14 cellular contexts compared by ENCODE assay signal in the genomic region with DNA sequence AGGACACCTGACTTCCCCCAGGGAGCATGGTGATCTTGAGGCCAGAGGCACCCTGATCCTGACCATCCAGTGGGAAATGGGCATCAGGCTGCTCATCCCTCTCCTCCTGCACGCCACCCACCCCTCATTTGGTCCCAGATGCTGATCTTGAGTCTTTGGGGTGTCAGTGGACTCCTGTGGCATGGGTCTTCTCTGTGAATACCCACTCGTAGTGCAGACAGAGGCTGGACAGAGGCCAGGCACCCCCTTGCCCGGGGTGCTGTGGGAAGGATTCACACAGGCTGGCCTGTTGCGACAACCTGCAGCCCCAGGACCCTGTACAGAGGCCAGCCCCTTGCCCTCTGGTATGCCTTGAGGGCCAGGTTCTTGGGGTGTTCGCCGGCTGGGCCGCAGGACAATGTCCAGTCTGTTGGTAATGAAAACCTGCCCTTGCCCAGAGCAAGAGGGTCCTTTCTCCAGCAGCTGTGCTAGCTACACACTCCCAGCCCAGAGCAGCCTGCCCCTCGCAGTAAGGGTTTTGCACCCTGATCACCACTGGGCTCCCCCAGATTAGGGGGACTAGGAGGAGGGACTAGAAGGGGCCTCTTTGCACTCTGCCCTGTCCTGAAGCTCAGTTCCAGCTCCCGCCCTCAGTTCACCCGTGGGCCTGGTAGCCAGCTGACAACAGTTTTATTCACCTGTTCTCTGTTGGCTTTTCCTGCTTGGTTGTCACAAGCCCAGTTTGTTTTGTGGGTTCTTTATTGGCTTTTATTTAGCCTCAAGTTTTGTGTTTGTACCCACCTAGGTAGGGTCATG.
DNase-seq lines count a peak whose midpoint lies in the region; ATAC-seq and TF ChIP-seq lines count a peak whose summit lies in the region.
"Had no signal": no experiment of that assay in that cellular context is flagged by ENCODE, and none has a peak within 500 bp of the region (broad histone marks: within the 10 kb centered on the region; RNA-seq: fewer than 3 reads in every experiment).

No MANE protein-coding gene starts in this region.

- H4K91ac ChIP-seq in H9 (ENCODE audit: insufficient read length, low read depth, low read length) = no peak overlapping the region

- H3K9ac ChIP-seq in H9 (ENCODE audit: extremely low read depth, insufficient read length, low read length) = no peak overlapping the region
- H3K9ac ChIP-seq: BLaER1 had no signal

- H3K4me2 ChIP-seq in H9 (ENCODE audit: insufficient read depth, insufficient read length, low read length) = no peak overlapping the region
- H3K4me2 ChIP-seq: BLaER1, PC-9, smooth muscle cell had no signal

- peaks cover 6% of the 10 kb centered on the region; the same call in 1 of the 2 replicates for H3K4me1 ChIP-seq in H9 (ENCODE audit: insufficient read depth, low read length)
- peaks cover 5 to 18% of the 10 kb centered on the region in 2 donors for H3K4me1 ChIP-seq in left lung
- H3K4me1 ChIP-seq in stomach = peaks cover 24 to 40% (median 34%) of the 10 kb centered on the region in 4 donors

- no peak overlapping the region for H4K5ac ChIP-seq in H9 (ENCODE audit: insufficient read length, low read depth, low read length)

- CTCF ChIA-PET in activated CD8-positive, alpha-beta T cell treated with anti-CD3 and anti-CD28 coated beads, Interleukin-2, amount 10 ng/mL, durations not matched to agents 7 days and 5 days (lab: Charles Lee) = interaction anchor here (1.3 kb wide), 1 partner anchor 33 kb away, joined by 3 read pairs; no protein-coding TSS in a partner anchor

- intact Hi-C loops in left lung (cut with DNase I) = no loop called here
- intact Hi-C loops in stomach (cut with DNase I; ENCODE audit: low total_unique reads) = no loop called here

- H3K27me3 Mint-ChIP-seq in H9 (ENCODE audit: low read depth) = no peaks in the 10 kb centered on the region; the same call in 1 of the 2 replicates
- H3K27me3 Mint-ChIP-seq in activated CD8-positive, alpha-beta T cell treated with anti-CD3 and anti-CD28 coated beads, Interleukin-2, amount 10 ng/mL, durations not matched to agents 7 days and 5 days (ENCODE audit: low read depth) = no peaks in the 10 kb centered on the region
- H3K27me3 Mint-ChIP-seq: activated CD8-positive, alpha-beta memory T cell treated with anti-CD3 and anti-CD28 coated beads, Interleukin-2, amount 10 ng/mL, durations not matched to agents 7 days and 5 days; activated naive CD8-positive, alpha-beta T cell treated with anti-CD3 and anti-CD28 coated beads, Interleukin-2, amount 10 ng/mL, durations not matched to agents 7 days and 5 days had no signal

- peaks cover 1% of the 10 kb centered on the region for H3K79me1 ChIP-seq in H9 (ENCODE audit: insufficient read depth, low read depth, low read length, poor library complexity, severe bottlenecking)

- no peak for TF ChIP-seq POLR2A in stomach (IDR thresholded peaks at IDR 0.05)

- H4K20me1 ChIP-seq in H9 (ENCODE audit: control insufficient read depth, insufficient read depth, insufficient read length) = no peaks in the 10 kb centered on the region

- H4K8ac ChIP-seq in H9 (replicated peaks; ENCODE audit: insufficient read length, low read depth, low read length) = no peak overlapping the region

- H2BK20ac ChIP-seq in H9 (ENCODE audit: low read depth, low read length, poor library complexity, severe bottlenecking) = no peak overlapping the region

- POLR2A ChIA-PET in activated CD8-positive, alpha-beta T cell treated with anti-CD3 and anti-CD28 coated beads, Interleukin-2, amount 10 ng/mL, durations not matched to agents 7 days and 5 days (lab: Charles Lee) = no interaction called here

- no peaks in the 10 kb centered on the region; the same call in 1 of the 2 replicates for H3K79me2 ChIP-seq in H9 (ENCODE audit: insufficient read depth, low read length)

- peaks cover 22 to 54% (median 50%) of the 10 kb centered on the region in 3 experiments for H3K36me3 Mint-ChIP-seq in H9 (ENCODE audit: insufficient read depth in 1 of 3, low read depth in 3 of 3)
- H3K36me3 Mint-ChIP-seq in activated CD8-positive, alpha-beta T cell treated with anti-CD3 and anti-CD28 coated beads, Interleukin-2, amount 10 ng/mL, durations not matched to agents 7 days and 5 days (ENCODE audit: low read depth) = no peaks in the 10 kb centered on the region
- H3K36me3 Mint-ChIP-seq: activated CD8-positive, alpha-beta memory T cell treated with anti-CD3 and anti-CD28 coated beads, Interleukin-2, amount 10 ng/mL, durations not matched to agents 7 days and 5 days had no signal

- no CpG with 5 or more reads among the region's 10 CpGs for WGBS in H9 (ENCODE audit: extremely low coverage, insufficient read length, low lambda C conversion rate)
- 79 to 90% (median 81%) methylated on average over 9 to 10 of the region's 10 CpGs for WGBS in stomach, 5 donors

- no peak overlapping the region for H2BK120ac ChIP-seq in H9 (ENCODE audit: low read depth, low read length, poor library complexity, severe bottlenecking)

- no peak overlapping the region for H3K14ac ChIP-seq in H9 (ENCODE audit: insufficient read depth, low read length)

- no peak overlapping the region for H3K4ac ChIP-seq in H9 (ENCODE audit: low read depth, low read length)

- H2AK5ac ChIP-seq in H9 (ENCODE audit: insufficient read length, low read length) = no peak overlapping the region

- no peak overlapping the region for H2BK12ac ChIP-seq in H9 (ENCODE audit: insufficient read length, low read depth, low read length)

- no peaks in the 10 kb centered on the region for H3K23me2 ChIP-seq in H9 (ENCODE audit: insufficient read length, low read depth, low read length, poor library complexity, severe bottlenecking)

- H3K56ac ChIP-seq in H9 (ENCODE audit: insufficient read length, low read depth, low read length) = no peak overlapping the region

- H3K27me3 ChIP-seq in H9 (ENCODE audit: insufficient read depth, low read length) (no peaks in the 10 kb centered on the region), left lung (no peaks in the 10 kb centered on the region), stomach (no peaks in the 10 kb centered on the region)
- H3K27me3 ChIP-seq: BLaER1 had no signal

- no peak overlapping the region for H3K4me3 Mint-ChIP-seq in H9
- no peak overlapping the region for H3K4me3 Mint-ChIP-seq in activated CD8-positive, alpha-beta T cell treated with anti-CD3 and anti-CD28 coated beads, Interleukin-2, amount 10 ng/mL, durations not matched to agents 7 days and 5 days
- H3K4me3 Mint-ChIP-seq: activated CD8-positive, alpha-beta memory T cell treated with anti-CD3 and anti-CD28 coated beads, Interleukin-2, amount 10 ng/mL, durations not matched to agents 7 days and 5 days; activated naive CD8-positive, alpha-beta T cell treated with anti-CD3 and anti-CD28 coated beads, Interleukin-2, amount 10 ng/mL, durations not matched to agents 7 days and 5 days had no signal

- DNase-seq in H9 (no peak), left lung (no peak), stomach (no peak), NCI-H526 treated with DMSO at 0.1 percent for 48 hours (lab: John Stamatoyannopoulos, UW) (no peak)
- no peak for DNase-seq in activated CD8-positive, alpha-beta T cell treated with anti-CD3 and anti-CD28 coated beads, Interleukin-2, amount 10 ng/mL, durations not matched to agents 7 days and 5 days
- DNase-seq: activated CD8-positive, alpha-beta memory T cell treated with anti-CD3 and anti-CD28 coated beads, Interleukin-2, amount 10 ng/mL, durations not matched to agents 7 days and 5 days; activated naive CD8-positive, alpha-beta T cell treated with anti-CD3 and anti-CD28 coated beads, Interleukin-2, amount 10 ng/mL, durations not matched to agents 7 days and 5 days; KBM-7; PC-9 had no signal

- H3K36me3 ChIP-seq in left lung (peaks cover 0 to 71% of the 10 kb centered on the region in 2 donors), stomach (peaks cover 16 to 64% (median 48%) of the 10 kb centered on the region in 4 donors)

- ATAC-seq in left lung (no peak), GM18517 (IDR thresholded peaks at IDR 0.05; ENCODE audit: unreplicated experiment) (no peak), GM21717 (IDR thresholded peaks at IDR 0.05; ENCODE audit: unreplicated experiment) (no peak)
- no peak for ATAC-seq in activated CD8-positive, alpha-beta T cell treated with anti-CD3 and anti-CD28 coated beads, Interleukin-2, amount 10 ng/mL, durations not matched to agents 7 days and 5 days
- ATAC-seq: activated CD8-positive, alpha-beta memory T cell treated with anti-CD3 and anti-CD28 coated beads, Interleukin-2, amount 10 ng/mL, durations not matched to agents 7 days and 5 days had no signal

- H3K18ac ChIP-seq in H9 (ENCODE audit: insufficient read length, low read depth, low read length) = no peak overlapping the region

- H3K4me1 Mint-ChIP-seq in H9 = peaks cover 36 to 43% of the 10 kb centered on the region in 2 experiments
- H3K4me1 Mint-ChIP-seq in activated CD8-positive, alpha-beta T cell treated with anti-CD3 and anti-CD28 coated beads, Interleukin-2, amount 10 ng/mL, durations not matched to agents 7 days and 5 days (ENCODE audit: low read depth) = peaks cover 1% of the 10 kb centered on the region
- H3K4me1 Mint-ChIP-seq: activated CD8-positive, alpha-beta memory T cell treated with anti-CD3 and anti-CD28 coated beads, Interleukin-2, amount 10 ng/mL, durations not matched to agents 7 days and 5 days had no signal

- peak overlapping the region in 2 of 3 experiments; percentile 14 to 50; a peak in 4 of 7 replicates for H3K27ac Mint-ChIP-seq in H9
- H3K27ac Mint-ChIP-seq in activated CD8-positive, alpha-beta T cell treated with anti-CD3 and anti-CD28 coated beads, Interleukin-2, amount 10 ng/mL, durations not matched to agents 7 days and 5 days = no peak overlapping the region

- H3K9me3 Mint-ChIP-seq in H9 = no peaks in the 10 kb centered on the region
- H3K9me3 Mint-ChIP-seq in activated CD8-positive, alpha-beta T cell treated with anti-CD3 and anti-CD28 coated beads, Interleukin-2, amount 10 ng/mL, durations not matched to agents 7 days and 5 days (ENCODE audit: insufficient read depth) = no peaks in the 10 kb centered on the region
- H3K9me3 Mint-ChIP-seq: activated naive CD8-positive, alpha-beta T cell treated with anti-CD3 and anti-CD28 coated beads, Interleukin-2, amount 10 ng/mL, durations not matched to agents 7 days and 5 days had no signal

- no peak overlapping the region for H3K27ac ChIP-seq in H9 (ENCODE audit: insufficient read length, low read depth, low read length)
- H3K27ac ChIP-seq in angular gyrus (ENCODE audit: low read depth, low read length) = peak overlapping the region; percentile 59
- peak overlapping the region; percentile 53 to 63 for H3K27ac ChIP-seq in left lung
- peak overlapping the region; percentile 20 to 84 (median 79) for H3K27ac ChIP-seq in stomach
- H3K27ac ChIP-seq: BLaER1, PC-9 had no signal

- no peaks in the 10 kb centered on the region for H3K9me3 ChIP-seq in H9 (ENCODE audit: control insufficient read depth, low read depth, low read length)
- H3K9me3 ChIP-seq in left lung = no peaks in the 10 kb centered on the region
- no peaks in the 10 kb centered on the region for H3K9me3 ChIP-seq in stomach
- H3K9me3 ChIP-seq: BLaER1 had no signal

- H2BK5ac ChIP-seq in H9 (ENCODE audit: insufficient read length, low read length) = no peak overlapping the region

- TF ChIP-seq EP300 in stomach (IDR thresholded peaks at IDR 0.05) = no peak

- H3T11ph ChIP-seq in H9 (ENCODE audit: low read length) = no peak overlapping the region

- no peak overlapping the region for H2BK15ac ChIP-seq in H9 (ENCODE audit: low read depth, low read length)

- H3K4me3 ChIP-seq in left lung (no peak overlapping the region), stomach (no peak overlapping the region)
- H3K4me3 ChIP-seq: BLaER1, PC-9, smooth muscle cell had no signal

- H2AFZ ChIP-seq in H9 (ENCODE audit: low read length) = no peak overlapping the region
- H2AFZ ChIP-seq: PC-9 had no signal

- TF ChIP-seq CTCF in H9 (conservative IDR thresholded peaks at IDR 0.05) = no peak
- TF ChIP-seq CTCF in left lung (IDR thresholded peaks at IDR 0.05) = no peak
- no peak for TF ChIP-seq CTCF in stomach (IDR thresholded peaks at IDR 0.05)

- H3K23ac ChIP-seq in H9 (ENCODE audit: insufficient read length, low read depth, low read length) = no peak overlapping the region
